In genomic region chr1:26041978-26042377, GRCh38 we compare ENCODE assay signal across 1 cellular context.
TF ChIP-seq lines count a peak whose summit lies in the region.

No MANE protein-coding gene starts in this region.

TF ChIP-seq in K562, 482 proteins besides CTCF, POLR2A, EP300 and RAD21:
- TF ChIP-seq ZFP36 (IDR thresholded peaks at IDR 0.05; ENCODE audit: low read depth, low read length, partially characterized antibody) = peak; percentile 32
- TF ChIP-seq GATA2 (CRISPR knock-in tag; IDR thresholded peaks at IDR 0.05) = peak; percentile 58
- TF ChIP-seq SMARCA5 (IDR thresholded peaks at IDR 0.05) = peak; percentile 71; the same call in 1 of the 2 replicates
- no peak for TF ChIP-seq ZNF174 (CRISPR knock-in tag; IDR thresholded peaks at IDR 0.05)
- peak; percentile 63 for TF ChIP-seq HDAC2 (IDR thresholded peaks at IDR 0.05)
- peak; percentile 63 to 83; a peak in 3 of 4 replicates for TF ChIP-seq KDM1A (IDR thresholded peaks at IDR 0.05)
- no peak for TF ChIP-seq JUNB (CRISPR knock-in tag; conservative IDR thresholded peaks at IDR 0.05)
- peak; percentile 91 for TF ChIP-seq BCOR (IDR thresholded peaks at IDR 0.05)
- TF ChIP-seq RCOR1 (IDR thresholded peaks at IDR 0.05; ENCODE audit: borderline replicate concordance in 1 of 2, low read depth in 2 of 2, low read length in 2 of 2) = 0 out of 4 replicates have a peak, but pooled peaks of 1 of the 2 experiments have one; percentile 5
- peak; percentile 84 for TF ChIP-seq RBM25 (IDR thresholded peaks at IDR 0.05; ENCODE audit: low read depth, low read length, severe bottlenecking)
- no peak for TF ChIP-seq CEBPG (CRISPR knock-in tag; IDR thresholded peaks at IDR 0.05)
- no peak for TF ChIP-seq CEBPG (tag; conservative IDR thresholded peaks at IDR 0.05 in 1 of 2, IDR thresholded peaks at IDR 0.05 in 1 of 2)
- peak; percentile 36; the same call in 1 of the 2 replicates for TF ChIP-seq ADNP (tag; IDR thresholded peaks at IDR 0.05)
TF ChIP-seq in K562: peak in this region for 9.
